16 cellular contexts compared by ENCODE assay signal in the genomic region with DNA sequence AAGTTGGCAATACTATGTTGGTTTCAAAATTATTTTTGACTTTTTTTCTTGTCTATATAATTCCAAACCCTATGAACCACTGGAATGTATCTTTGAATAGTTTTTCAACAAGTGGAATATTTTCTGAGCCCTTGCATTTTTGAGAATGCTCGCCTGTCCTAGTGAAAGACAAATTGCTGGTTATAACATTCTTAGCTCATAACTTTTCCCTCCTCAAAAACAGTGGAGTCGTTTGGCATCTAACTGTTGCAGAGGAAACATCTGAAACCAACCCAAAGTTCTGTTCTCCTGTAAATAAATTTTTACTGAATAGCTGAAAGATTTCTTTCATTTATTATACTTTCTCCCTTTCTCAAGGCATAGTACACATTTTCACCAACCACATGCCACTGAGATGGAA.
"Had no signal": no experiment of that assay in that cellular context is flagged by ENCODE, and none has a peak within 500 bp of the region (broad histone marks: within the 10 kb centered on the region; RNA-seq: fewer than 3 reads in every experiment).

No MANE protein-coding gene starts in this region.

- H3K4me1 ChIP-seq: tibial nerve, uterus had no signal

- H3K36me3 ChIP-seq: uterus had no signal

- H3K27me3 ChIP-seq: gastroesophageal sphincter, heart right ventricle, tibial nerve, uterus had no signal

- H3K4me3 ChIP-seq: gastroesophageal sphincter, heart right ventricle, skin epidermis, tibial nerve, uterus had no signal

- H3K9me3 ChIP-seq: gastroesophageal sphincter, uterus had no signal

- ATAC-seq: activated CD8-positive, alpha-beta memory T cell treated with anti-CD3 and anti-CD28 coated beads, Interleukin-2, amount 10 ng/mL, durations not matched to agents 7 days and 5 days; esophagus mucosa; gastroesophageal sphincter; heart right ventricle; left ventricle myocardium superior; T-cell had no signal

- H3K27ac ChIP-seq: gastroesophageal sphincter, heart right ventricle, skin epidermis, tibial nerve, uterus had no signal

- DNase-seq: activated B cell treated with CpG ODN at 0.5 μM for 24 hours; activated CD4-positive, alpha-beta memory T cell treated with anti-CD3 and anti-CD28 coated beads, Interleukin-2, amount 10 ng/mL, durations not matched to agents 7 days and 5 days; activated CD4-positive, alpha-beta T cell treated with anti-CD3 and anti-CD28 coated beads for 48 hours; activated CD8-positive, alpha-beta memory T cell treated with anti-CD3 and anti-CD28 coated beads, Interleukin-2, amount 10 ng/mL, durations not matched to agents 7 days and 5 days; activated naive CD8-positive, alpha-beta T cell treated with anti-CD3 and anti-CD28 coated beads for 36 hours; cortex of kidney; effector CD4-positive, alpha-beta T cell; heart right ventricle; left ventricle myocardium superior; occipital lobe; T-cell; uterus had no signal
